Comparison of ENCODE assay signal across 8 cellular contexts in the genomic region with DNA sequence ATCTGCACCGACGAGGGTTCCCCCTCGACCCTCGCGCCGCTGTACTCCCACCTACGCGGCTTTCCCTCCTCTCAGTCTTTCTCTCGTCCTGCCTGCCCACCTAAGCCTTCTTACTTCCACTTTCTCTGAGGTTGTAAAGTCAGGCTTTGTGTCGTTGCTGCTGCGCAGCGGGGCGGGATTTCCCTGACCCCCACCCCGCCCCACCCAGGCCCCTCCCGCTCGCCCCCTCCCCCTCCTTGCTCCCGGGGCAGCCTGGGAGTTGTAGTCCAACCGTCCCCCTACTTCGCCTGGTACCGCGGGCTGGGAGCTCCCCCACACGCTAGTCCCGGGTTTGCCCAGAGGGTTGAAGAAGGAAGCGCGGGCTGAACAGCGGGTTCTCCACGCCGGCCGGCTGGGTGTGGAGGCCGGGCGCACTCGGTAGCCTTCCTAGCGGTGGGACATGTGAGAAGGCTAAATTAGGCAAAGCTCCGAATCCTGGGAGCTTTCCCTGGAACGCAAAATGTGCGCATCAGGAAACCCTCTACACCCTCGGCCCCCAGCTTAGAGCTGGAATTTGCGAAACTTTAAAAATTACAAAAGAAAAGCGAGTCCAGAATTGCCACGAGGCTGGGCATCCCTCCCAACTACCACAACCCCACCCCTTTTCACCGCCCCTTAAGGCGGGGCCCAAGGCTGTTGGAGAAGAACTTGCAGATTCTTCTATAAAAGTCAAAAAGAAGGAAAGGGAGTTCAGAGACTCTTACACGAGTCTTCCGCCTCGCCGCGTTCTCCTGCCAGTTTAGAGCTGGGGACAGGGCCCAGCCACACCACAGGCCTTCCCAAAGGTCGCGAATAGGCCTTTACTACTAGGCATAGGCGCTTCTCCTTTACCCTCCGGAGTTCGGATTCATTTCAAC. TPM values are rescaled to one million over a fixed set of nuclear protein-coding genes. Genes with fewer than 3 reads are reported as not detected.
DNase-seq lines count a peak whose midpoint lies in the region; TF ChIP-seq lines count a peak whose summit lies in the region.

A gene (minus strand): TSS at position 153 of the 896 bp plus-strand sequence. CDS start 1,011 bp downstream, outside the sequence.

- H2AK5ac ChIP-seq in H9 (ENCODE audit: insufficient read length, low read length), result no peak within 1 kb of the TSS

- peaks cover 0 to 4% (median 0%) of the 10 kb centered on the region in 3 experiments; a peak in 2 of 7 replicates for H3K36me3 Mint-ChIP-seq in H9 (ENCODE audit: insufficient read depth in 1 of 3, low read depth in 3 of 3)
- H3K36me3 Mint-ChIP-seq in T-helper 1 cell treated with Interleukin-12 subunit alpha and Interleukin-12 subunit beta and Interleukin-4 antibody, amounts not matched to agents 30 μg/mL and 1 μg/mL, for 36 hours (ENCODE audit: low read depth), result peaks cover 2% of the 10 kb centered on the region

- H3K4me3 ChIP-seq in GM06990 (replicated peaks; ENCODE audit: low read depth, low read length) (peak within 1 kb of the TSS; percentile 73), MM.1S (ENCODE audit: low read length) (peak within 1 kb of the TSS; percentile 69)

- no peak within 1 kb of the TSS for H3K4ac ChIP-seq in H9 (ENCODE audit: low read depth, low read length)

- WGBS in H9 (ENCODE audit: extremely low coverage, insufficient read length, low lambda C conversion rate), result no CpG with 5 or more reads among the region's 52 CpGs

- no peak within 1 kb of the TSS for H2BK120ac ChIP-seq in H9 (ENCODE audit: low read depth, low read length, poor library complexity, severe bottlenecking)

- no peaks in the 10 kb centered on the region for H3K27me3 Mint-ChIP-seq in H9 (ENCODE audit: low read depth)
- peaks cover 6% of the 10 kb centered on the region for H3K27me3 Mint-ChIP-seq in T-helper 1 cell treated with Interleukin-12 subunit alpha and Interleukin-12 subunit beta and Interleukin-4 antibody, amounts not matched to agents 30 μg/mL and 1 μg/mL, for 36 hours (ENCODE audit: low read depth)

- H3K4me1 Mint-ChIP-seq in H9, result peaks cover 29 to 38% of the 10 kb centered on the region in 2 experiments
- H3K4me1 Mint-ChIP-seq in T-helper 1 cell treated with Interleukin-12 subunit alpha and Interleukin-12 subunit beta and Interleukin-4 antibody, amounts not matched to agents 30 μg/mL and 1 μg/mL, for 36 hours (ENCODE audit: low read depth), result peaks cover 15% of the 10 kb centered on the region

- H3K4me1 ChIP-seq in H9 (ENCODE audit: insufficient read depth, low read length) (peaks cover 8% of the 10 kb centered on the region; the same call in 1 of the 2 replicates), MM.1S (ENCODE audit: low read length) (peaks cover 5% of the 10 kb centered on the region; the same call in 1 of the 2 replicates)

- no peak within 1 kb of the TSS for H3K18ac ChIP-seq in H9 (ENCODE audit: insufficient read length, low read depth, low read length)

- H3F3A ChIP-seq in MM.1S (ENCODE audit: insufficient read depth, low read length), result peaks cover 9% of the 10 kb centered on the region

- no peak within 1 kb of the TSS for H4K5ac ChIP-seq in H9 (ENCODE audit: insufficient read length, low read depth, low read length)

- TF ChIP-seq CTCF in GM06990 (IDR thresholded peaks at IDR 0.05; ENCODE audit: insufficient read depth, low read length, poor library complexity, severe bottlenecking) (peak; percentile 23), H9 (conservative IDR thresholded peaks at IDR 0.05) (0 out of 3 replicates have a peak, but pooled peaks have one; percentile 8), MM.1S (IDR thresholded peaks at IDR 0.05; ENCODE audit: low read length) (no peak)

- peak within 1 kb of the TSS; percentile 77 to 95 for H3K4me3 Mint-ChIP-seq in H9
- peak within 1 kb of the TSS; percentile 96 for H3K4me3 Mint-ChIP-seq in T-helper 1 cell treated with Interleukin-12 subunit alpha and Interleukin-12 subunit beta and Interleukin-4 antibody, amounts not matched to agents 30 μg/mL and 1 μg/mL, for 36 hours

- peaks cover 7% of the 10 kb centered on the region for H3K23me2 ChIP-seq in H9 (ENCODE audit: insufficient read length, low read depth, low read length, poor library complexity, severe bottlenecking)

- DNase-seq in GM06990 (ENCODE audit: extremely low read depth, insufficient read length) (peak; percentile 86), H9 (peak; percentile 82), MM.1S (peak; percentile 75), anterior cingulate cortex (lab: John Stamatoyannopoulos, UW) (peak in 56 of 58 donors; percentile 7 to 83 (median 63)), hepatic stellate cell (ENCODE audit: low spot score) (peak; percentile 62), retina (peak; percentile 82), HuH-7.5 (ENCODE audit: low spot score) (no peak)

- no peaks in the 10 kb centered on the region for H3K9me3 ChIP-seq in H9 (ENCODE audit: control insufficient read depth, low read depth, low read length)
- H3K9me3 ChIP-seq in MM.1S (replicated peaks; ENCODE audit: insufficient read depth, low read length), result no peaks in the 10 kb centered on the region

- no peaks in the 10 kb centered on the region; the same call in 1 of the 2 replicates for H3K36me3 ChIP-seq in GM06990 (ENCODE audit: control insufficient read depth, insufficient read depth, low read length)
- no peaks in the 10 kb centered on the region for H3K36me3 ChIP-seq in MM.1S (replicated peaks; ENCODE audit: insufficient read depth, low read length)

- peak within 1 kb of the TSS; percentile 49 to 97 (median 91); a peak in 6 of 7 replicates for H3K27ac Mint-ChIP-seq in H9
- H3K27ac Mint-ChIP-seq in T-helper 1 cell treated with Interleukin-12 subunit alpha and Interleukin-12 subunit beta and Interleukin-4 antibody, amounts not matched to agents 30 μg/mL and 1 μg/mL, for 36 hours, result peak within 1 kb of the TSS; percentile 98

- H3K9me3 Mint-ChIP-seq in H9, result peaks cover 0 to 47% of the 10 kb centered on the region in 2 experiments; a peak in 3 of 5 replicates
- H3K9me3 Mint-ChIP-seq in T-helper 1 cell treated with Interleukin-12 subunit alpha and Interleukin-12 subunit beta and Interleukin-4 antibody, amounts not matched to agents 30 μg/mL and 1 μg/mL, for 36 hours, result no peaks in the 10 kb centered on the region

- H2AFZ ChIP-seq in H9 (ENCODE audit: low read length), result no peak within 1 kb of the TSS
- H2AFZ ChIP-seq in MM.1S (ENCODE audit: low read length), result peak within 1 kb of the TSS; percentile 96

- H2BK5ac ChIP-seq in H9 (ENCODE audit: insufficient read length, low read length), result no peak within 1 kb of the TSS

- H3K4me2 ChIP-seq in H9 (ENCODE audit: insufficient read depth, insufficient read length, low read length), result peak within 1 kb of the TSS; percentile 93
- H3K4me2 ChIP-seq in MM.1S (ENCODE audit: low read depth, low read length), result peak within 1 kb of the TSS; percentile 81

- H3K9ac ChIP-seq in H9 (ENCODE audit: extremely low read depth, insufficient read length, low read length), result peak within 1 kb of the TSS; percentile 67
- peak within 1 kb of the TSS; percentile 80 for H3K9ac ChIP-seq in MM.1S (ENCODE audit: low read length)

- no peak within 1 kb of the TSS for H2BK20ac ChIP-seq in H9 (ENCODE audit: low read depth, low read length, poor library complexity, severe bottlenecking)

- no peak within 1 kb of the TSS for H2BK12ac ChIP-seq in H9 (ENCODE audit: insufficient read length, low read depth, low read length)

- H3K79me2 ChIP-seq in H9 (ENCODE audit: insufficient read depth, low read length) (peaks cover 13% of the 10 kb centered on the region; the same call in 1 of the 2 replicates), MM.1S (ENCODE audit: low read length) (peaks cover 30% of the 10 kb centered on the region)

- H3K27me3 ChIP-seq in GM06990 (replicated peaks; ENCODE audit: control insufficient read depth, insufficient read depth, low read length) (no peaks in the 10 kb centered on the region), H9 (ENCODE audit: insufficient read depth, low read length) (no peaks in the 10 kb centered on the region), MM.1S (replicated peaks; ENCODE audit: insufficient read depth, low read length) (no peaks in the 10 kb centered on the region)

- H4K20me1 ChIP-seq in H9 (ENCODE audit: control insufficient read depth, insufficient read depth, insufficient read length), result no peaks in the 10 kb centered on the region
- H4K20me1 ChIP-seq in MM.1S (ENCODE audit: insufficient read depth, low read length), result no peaks in the 10 kb centered on the region

- no peak within 1 kb of the TSS for H4K91ac ChIP-seq in H9 (ENCODE audit: insufficient read length, low read depth, low read length)

- no peaks in the 10 kb centered on the region for H3K9me2 ChIP-seq in MM.1S (replicated peaks; ENCODE audit: insufficient read depth, low read length)

- H3K79me1 ChIP-seq in H9 (ENCODE audit: insufficient read depth, low read depth, low read length, poor library complexity, severe bottlenecking), result no peaks in the 10 kb centered on the region

- H3K56ac ChIP-seq in H9 (ENCODE audit: insufficient read length, low read depth, low read length), result no peak within 1 kb of the TSS

- H2BK15ac ChIP-seq in H9 (ENCODE audit: low read depth, low read length), result no peak within 1 kb of the TSS

- H3K14ac ChIP-seq in H9 (ENCODE audit: insufficient read depth, low read length), result peak within 1 kb of the TSS; percentile 75

- no peak within 1 kb of the TSS for H3T11ph ChIP-seq in H9 (ENCODE audit: low read length)

- no peak within 1 kb of the TSS for H4K8ac ChIP-seq in H9 (replicated peaks; ENCODE audit: insufficient read length, low read depth, low read length)

- H3K27ac ChIP-seq in H9 (ENCODE audit: insufficient read length, low read depth, low read length), result no peak within 1 kb of the TSS
- peak within 1 kb of the TSS; percentile 79 for H3K27ac ChIP-seq in MM.1S (ENCODE audit: low read length)

- no peak within 1 kb of the TSS for H3K23ac ChIP-seq in H9 (ENCODE audit: insufficient read length, low read depth, low read length)

RNA-seq across cellular contexts. Expression of the gene that starts here (rescaled TPM):
- 26.4 and 28.4 TPM in 2 replicates for total RNA-seq in H9 (2021)
